In the genomic region with DNA sequence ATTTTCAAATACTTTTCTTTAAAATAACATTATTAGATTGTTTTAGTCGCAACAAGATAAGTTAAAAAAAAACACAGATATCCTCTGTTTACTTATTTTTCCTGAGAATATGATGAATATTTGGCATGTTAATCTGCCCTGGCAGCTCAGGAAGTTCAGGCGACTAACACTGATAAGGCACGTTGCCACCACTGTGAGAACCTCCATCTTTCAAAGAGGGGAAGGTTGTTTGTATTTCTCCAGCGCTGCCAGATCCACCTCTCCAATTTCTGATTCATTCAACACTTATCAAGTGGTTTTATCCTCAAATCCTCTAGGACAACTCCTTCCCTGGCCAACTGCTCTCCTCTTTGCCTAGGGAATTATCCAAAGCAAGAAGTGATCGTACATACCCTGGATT, we compare ENCODE assay signal across 20 cellular contexts. TPM values are rescaled to one million over a fixed set of nuclear protein-coding genes. Genes with fewer than 3 reads are reported as not detected.
DNase-seq lines count a peak whose midpoint lies in the region; ATAC-seq and TF ChIP-seq lines count a peak whose summit lies in the region.
"Had no signal": no experiment of that assay in that cellular context is flagged by ENCODE, and none has a peak within 500 bp of the region (broad histone marks: within the 10 kb centered on the region; RNA-seq: fewer than 3 reads in every experiment).

No MANE protein-coding gene starts in this region.

- H3K4me3 ChIP-seq in PC-3 (ENCODE audit: low read length): no peak overlapping the region
- no peak overlapping the region for H3K4me3 ChIP-seq in body of pancreas
- no peak overlapping the region for H3K4me3 ChIP-seq in right cardiac atrium (ENCODE audit: low read length)
- H3K4me3 ChIP-seq in effector memory CD4-positive, alpha-beta T cell (ENCODE audit: insufficient read depth, low read depth, low read length, poor library complexity, severe bottlenecking): no peak overlapping the region
- H3K4me3 ChIP-seq: BLaER1, GM23338 had no signal

- ATAC-seq in PC-3 (peak; percentile 33; the same call in 1 of the 2 replicates), body of pancreas (peak; percentile 62), right cardiac atrium (peak; percentile 65 to 72), HG03280 (IDR thresholded peaks at IDR 0.05; ENCODE audit: unreplicated experiment) (no peak), HG02642 (IDR thresholded peaks at IDR 0.05; ENCODE audit: poor library complexity, unreplicated experiment) (no peak)
- ATAC-seq: activated CD8-positive, alpha-beta T cell treated with anti-CD3 and anti-CD28 coated beads for 36 hours; GM23338; left colon; natural killer cell treated with Interleukin-12 subunit alpha and Interleukin-12 subunit beta and Interleukin-15 and Interleukin-18, amount 100 ng/mL, for 72 hours had no signal

- H4K20me1 ChIP-seq in PC-3 (ENCODE audit: low read length): no peaks in the 10 kb centered on the region
- H4K20me1 ChIP-seq: BLaER1 had no signal

- DNase-seq in EH (ENCODE audit: low read depth) (peak; percentile 23), PC-3 (peak; percentile 31), body of pancreas (peak; percentile 18 to 54 (median 36)), right cardiac atrium (peak in 2 of 3 donors; percentile 19 to 49), AG08395 (ENCODE audit: low spot score) (no peak)
- DNase-seq in effector memory CD4-positive, alpha-beta T cell: no peak
- DNase-seq: activated CD4-positive, CD25-positive, alpha-beta regulatory T cell treated with anti-CD3 and anti-CD28 coated beads, Interleukin-2, amount 50 U/mL, for 72 hours; activated CD8-positive, alpha-beta T cell treated with anti-CD3 and anti-CD28 coated beads for 36 hours; activated naive CD4-positive, alpha-beta T cell; activated T-cell treated with anti-CD3 and anti-CD28 coated beads, Interleukin-2, amount 50 U/mL, for 1 hour; aorta; left colon; NCI-H1417 had no signal

- POLR2A ChIA-PET in PC-3 (lab: Charles Lee; ENCODE audit: unreplicated experiment): no interaction called here

- peaks cover 33% of the 10 kb centered on the region for H3K36me3 ChIP-seq in PC-3 (ENCODE audit: low read depth, low read length)
- H3K36me3 ChIP-seq in body of pancreas (replicated peaks in 1 of 2; ENCODE audit: insufficient read depth in 1 of 2, low read depth in 2 of 2): no peaks in the 10 kb centered on the region
- no peaks in the 10 kb centered on the region for H3K36me3 ChIP-seq in effector memory CD4-positive, alpha-beta T cell (ENCODE audit: control insufficient read depth, insufficient read depth, low read length)

- no peak overlapping the region for H3K4me2 ChIP-seq in PC-3 (ENCODE audit: low read length)
- H3K4me2 ChIP-seq: BLaER1, GM23338 had no signal

- H2AFZ ChIP-seq in PC-3 (ENCODE audit: low read length): no peak overlapping the region
- H2AFZ ChIP-seq: GM23338, parathyroid adenoma had no signal

- CTCF ChIA-PET in PC-3 (lab: Charles Lee): no interaction called here

- intact Hi-C loops in PC-3 (cut with micrococcal nuclease) (no loop called here), body of pancreas (cut with DNase I) (no loop called here), right cardiac atrium (cut with DNase I) (no loop called here)

- H3K4me1 ChIP-seq in PC-3 (ENCODE audit: insufficient read depth, low read length) (peaks cover 18% of the 10 kb centered on the region), body of pancreas (peaks cover 14% of the 10 kb centered on the region), right cardiac atrium (ENCODE audit: control insufficient read depth, insufficient read depth, low read length) (peaks cover 8% of the 10 kb centered on the region)
- H3K4me1 ChIP-seq in effector memory CD4-positive, alpha-beta T cell (ENCODE audit: control insufficient read depth, insufficient read depth, low read length, poor library complexity, severe bottlenecking): no peaks in the 10 kb centered on the region
- H3K4me1 ChIP-seq: parathyroid adenoma had no signal

- H3K27ac ChIP-seq in PC-3 (ENCODE audit: low read length) (peak overlapping the region; percentile 41), body of pancreas (peak overlapping the region in 2 of 4 donors; percentile 30 to 55), right cardiac atrium (ENCODE audit: low read length) (peak overlapping the region; percentile 67)
- H3K27ac ChIP-seq in effector memory CD4-positive, alpha-beta T cell (ENCODE audit: insufficient read depth, low read length, poor library complexity, severe bottlenecking): no peak overlapping the region
- H3K27ac ChIP-seq: BLaER1, HL-60, parathyroid adenoma had no signal

- no peak for TF ChIP-seq POLR2A in body of pancreas (IDR thresholded peaks at IDR 0.05)

- H3K9me3 ChIP-seq in PC-3 (ENCODE audit: low read length) (no peaks in the 10 kb centered on the region), body of pancreas (no peaks in the 10 kb centered on the region), right cardiac atrium (ENCODE audit: control insufficient read depth, low read length) (no peaks in the 10 kb centered on the region)
- H3K9me3 ChIP-seq in effector memory CD4-positive, alpha-beta T cell (ENCODE audit: control insufficient read depth, low read length): no peaks in the 10 kb centered on the region

- H3K27me3 ChIP-seq in PC-3 (ENCODE audit: low read length) (no peaks in the 10 kb centered on the region), body of pancreas (no peaks in the 10 kb centered on the region), right cardiac atrium (ENCODE audit: control insufficient read depth, insufficient read depth) (no peaks in the 10 kb centered on the region)
- H3K27me3 ChIP-seq in effector memory CD4-positive, alpha-beta T cell (replicated peaks; ENCODE audit: control insufficient read depth, insufficient read depth, low read length, poor library complexity, severe bottlenecking): no peaks in the 10 kb centered on the region
- H3K27me3 ChIP-seq: BLaER1 had no signal

- BruUV-seq in PC-3 (replicated peaks; lab: Mats Ljungman, UMichigan): no TSS peak

- no peak overlapping the region for H3K9ac ChIP-seq in PC-3 (ENCODE audit: low read length)
- H3K9ac ChIP-seq: BLaER1, parathyroid adenoma had no signal

- 19 to 20% methylated on average over 5 of the region's 5 CpGs for WGBS in body of pancreas, 2 donors
- WGBS in right cardiac atrium: 16% methylated on average over 5 of the region's 5 CpGs

- H3F3A ChIP-seq in PC-3 (ENCODE audit: low read length, unreplicated experiment): no peaks in the 10 kb centered on the region

- H3K79me2 ChIP-seq in PC-3 (ENCODE audit: low read length): peaks cover 43% of the 10 kb centered on the region
- H3K79me2 ChIP-seq: parathyroid adenoma had no signal

- no peaks in the 10 kb centered on the region for H3K9me2 ChIP-seq in PC-3 (replicated peaks; ENCODE audit: low read length)

- TF ChIP-seq CTCF in PC-3 (conservative IDR thresholded peaks at IDR 0.05; ENCODE audit: low read depth, low read length): no peak
- TF ChIP-seq CTCF in body of pancreas (IDR thresholded peaks at IDR 0.05): no peak

RNA-seq across cellular contexts. Expression of a gene that starts 21.8 kb away (rescaled TPM):
- total RNA-seq in PC-3 (2014; rRNA removed) (80.5 and 97.7 TPM in 2 replicates), body of pancreas (10 to 100 TPM; 15.8 to 23.9 TPM), right cardiac atrium (10 to 100 TPM; 61.1 to 99.9 (median 96.9) TPM)
- 105 TPM for polyA plus RNA-seq in right cardiac atrium

RNA-seq across cellular contexts. Expression of a gene that starts 57.3 kb away (rescaled TPM):
- total RNA-seq in PC-3 (2014; rRNA removed) (4.7 and 7.8 TPM in 2 replicates), body of pancreas (1 to 10 TPM; 6.0 to 6.3 TPM), right cardiac atrium (10 to 100 TPM in 2 of 4 donors, 1 to 10 TPM in 2; 5.6 to 12.9 (median 10.0) TPM)
- polyA plus RNA-seq in right cardiac atrium: 12.7 TPM

RNA-seq across cellular contexts. Expression of a gene that starts 57.6 kb away (rescaled TPM):
- total RNA-seq in PC-3 (2014; rRNA removed): 26.0 and 53.6 TPM in 2 replicates
- total RNA-seq in body of pancreas: 10 to 100 TPM; 14.5 to 18.2 TPM
- total RNA-seq in right cardiac atrium: 10 to 100 TPM; 20.5 to 24.1 (median 22.0) TPM
- polyA plus RNA-seq in right cardiac atrium: 12.8 TPM

Comparison
In these comparisons a context has a peak if more than half of its experiments do, and no peak if none do; other contexts are left out.
1. DNase-seq: peak in EH (single experiment), PC-3 (single experiment), body of pancreas (4 of 4) and right cardiac atrium (2 of 3); none in effector memory CD4-positive, alpha-beta T cell (0 of 3) and AG08395 (single experiment).
2. ATAC-seq: peak in PC-3 (single experiment), body of pancreas (single experiment) and right cardiac atrium (2 of 2); none in HG03280 (single experiment) and HG02642 (single experiment).